Comparison of ENCODE assay signal across 8 cellular contexts in the genomic region with DNA sequence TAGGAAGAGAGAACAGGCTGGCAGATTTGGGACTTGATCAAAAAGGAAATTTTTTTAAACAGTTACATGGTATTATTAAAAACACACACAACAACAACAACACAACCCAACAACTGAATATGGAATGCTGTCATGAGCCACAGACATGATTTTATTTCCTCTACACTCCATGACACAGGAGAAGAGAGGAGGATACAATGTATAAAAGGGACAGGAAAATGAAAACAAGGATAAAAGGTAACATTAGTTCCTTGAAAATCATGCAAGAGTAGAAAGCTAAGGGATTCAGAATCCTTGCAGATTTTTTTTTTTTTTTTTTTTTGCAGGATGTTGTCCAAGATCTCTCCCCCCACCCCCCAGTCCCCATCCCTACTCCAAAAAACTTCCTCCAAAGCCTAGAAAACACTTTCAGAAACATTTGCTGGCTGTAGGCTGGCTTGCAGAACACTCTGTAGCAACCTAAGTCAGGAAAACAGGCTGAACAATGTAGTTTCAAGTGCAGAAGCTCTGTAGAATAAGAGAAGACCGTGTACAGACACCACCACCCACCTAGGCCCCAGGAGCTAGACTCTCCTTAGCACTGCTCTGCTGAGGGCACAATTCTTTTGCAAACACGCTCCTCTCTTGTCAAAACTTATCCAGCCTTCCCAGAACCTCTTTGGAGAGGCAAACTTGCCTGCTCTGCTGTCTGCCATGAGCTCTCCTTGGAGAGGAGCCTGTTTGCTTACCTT. TPM values are rescaled to one million over a fixed set of nuclear protein-coding genes. Genes with fewer than 3 reads are reported as not detected.
DNase-seq lines count a peak whose midpoint lies in the region; ATAC-seq and TF ChIP-seq lines count a peak whose summit lies in the region.

No MANE protein-coding gene starts in this region.

- intact Hi-C loops in CD8-positive, alpha-beta T cell (cut with DNase I, micrococcal nuclease) = loop anchor here (2.0 to 10.0 kb wide), 9 partner anchors 145 to 1919 kb away; a partner anchor contains a TSS

- peaks cover 9% of the 10 kb centered on the region for H3K36me3 Mint-ChIP-seq in CD8-positive, alpha-beta T cell
- H3K36me3 Mint-ChIP-seq in activated naive CD4-positive, alpha-beta T cell treated with anti-CD3 and anti-CD28 coated beads, Interleukin-2, amount 50 U/mL, for 24 hours = peaks cover 2% of the 10 kb centered on the region
- H3K36me3 Mint-ChIP-seq in immature natural killer cell = peaks cover 0 to 3% (median 0%) of the 10 kb centered on the region in 3 donors

- H3K27ac ChIP-seq in CD8-positive, alpha-beta T cell (ENCODE audit: low read depth, low read length) = peak overlapping the region; percentile 76
- peak overlapping the region; percentile 99 for H3K27ac ChIP-seq in stomach smooth muscle (ENCODE audit: low read length)

- no peaks in the 10 kb centered on the region for H3K27me3 Mint-ChIP-seq in CD8-positive, alpha-beta T cell (ENCODE audit: low read depth)
- no peaks in the 10 kb centered on the region for H3K27me3 Mint-ChIP-seq in activated naive CD4-positive, alpha-beta T cell treated with anti-CD3 and anti-CD28 coated beads, Interleukin-2, amount 50 U/mL, for 24 hours
- H3K27me3 Mint-ChIP-seq in immature natural killer cell (ENCODE audit: low read depth in 3 of 3) = peaks cover 3 to 8% (median 5%) of the 10 kb centered on the region in 3 donors

- H3K9me3 Mint-ChIP-seq in CD8-positive, alpha-beta T cell = no peaks in the 10 kb centered on the region
- H3K9me3 Mint-ChIP-seq in activated naive CD4-positive, alpha-beta T cell treated with anti-CD3 and anti-CD28 coated beads, Interleukin-2, amount 50 U/mL, for 24 hours = no peaks in the 10 kb centered on the region
- no peaks in the 10 kb centered on the region for H3K9me3 Mint-ChIP-seq in immature natural killer cell

- H3K4me3 Mint-ChIP-seq in CD8-positive, alpha-beta T cell = peak overlapping the region; percentile 82
- H3K4me3 Mint-ChIP-seq in activated naive CD4-positive, alpha-beta T cell treated with anti-CD3 and anti-CD28 coated beads, Interleukin-2, amount 50 U/mL, for 24 hours = peak overlapping the region; percentile 91
- H3K4me3 Mint-ChIP-seq in immature natural killer cell = peak overlapping the region in 4 of 5 donors; percentile 82 to 94 (median 90)

- no peaks in the 10 kb centered on the region for H3K27me3 ChIP-seq in CD8-positive, alpha-beta T cell (ENCODE audit: insufficient read depth, low read length)
- no peaks in the 10 kb centered on the region for H3K27me3 ChIP-seq in MG63
- no peaks in the 10 kb centered on the region for H3K27me3 ChIP-seq in stomach smooth muscle (ENCODE audit: control insufficient read depth in 1 of 2, insufficient read depth in 2 of 2, low read length in 2 of 2)

- DNase-seq in CD8-positive, alpha-beta T cell = peak in 2 of 7 experiments; percentile 31 to 57
- DNase-seq in MG63 = no peak
- no peak for DNase-seq in immature natural killer cell
- no peak for DNase-seq in SKM-1 (lab: John Stamatoyannopoulos, UW; ENCODE audit: unreplicated experiment)
- DNase-seq in NCI-H1048 (lab: John Stamatoyannopoulos, UW) = no peak

- H3K4me1 ChIP-seq in CD8-positive, alpha-beta T cell (ENCODE audit: insufficient read depth, low read length) = peaks cover 80% of the 10 kb centered on the region
- peaks cover 96% of the 10 kb centered on the region for H3K4me1 ChIP-seq in stomach smooth muscle (ENCODE audit: control insufficient read depth, insufficient read depth, low read length)

- no peaks in the 10 kb centered on the region for H3K36me3 ChIP-seq in CD8-positive, alpha-beta T cell (ENCODE audit: insufficient read depth, low read length)
- H3K36me3 ChIP-seq in MG63 (peaks cover 19% of the 10 kb centered on the region), stomach smooth muscle (ENCODE audit: control insufficient read depth in 2 of 2, insufficient read depth in 2 of 2, low read length in 2 of 2) (no peaks in the 10 kb centered on the region)

- no peak for ATAC-seq in CD8-positive, alpha-beta T cell
- ATAC-seq in HG03565 (IDR thresholded peaks at IDR 0.05; ENCODE audit: unreplicated experiment) = no peak

- TF ChIP-seq CTCF in CD8-positive, alpha-beta T cell (IDR thresholded peaks at IDR 0.05) = no peak

- POLR2A ChIA-PET in CD8-positive, alpha-beta T cell (lab: Charles Lee) = interaction anchor here (0.5 to 2.6 kb wide), 7 partner anchors 8 to 1437 kb away, joined by 3 to 9 read pairs (median 5); a partner anchor contains a TSS

- peak overlapping the region; percentile 55 for H3K4me3 ChIP-seq in CD8-positive, alpha-beta T cell (ENCODE audit: low read depth, low read length)
- peak overlapping the region; percentile 33 for H3K4me3 ChIP-seq in MG63
- H3K4me3 ChIP-seq in stomach smooth muscle (ENCODE audit: low read length in 2 of 2) = peak overlapping the region; percentile 42 to 44

- H3K9me3 ChIP-seq in CD8-positive, alpha-beta T cell (ENCODE audit: low read length) = no peaks in the 10 kb centered on the region
- H3K9me3 ChIP-seq in MG63 (no peaks in the 10 kb centered on the region), stomach smooth muscle (ENCODE audit: control insufficient read depth in 2 of 2, low read length in 2 of 2) (no peaks in the 10 kb centered on the region)

- H3K4me1 Mint-ChIP-seq in CD8-positive, alpha-beta T cell (ENCODE audit: low read depth) = peaks cover 37% of the 10 kb centered on the region
- peaks cover 36% of the 10 kb centered on the region for H3K4me1 Mint-ChIP-seq in activated naive CD4-positive, alpha-beta T cell treated with anti-CD3 and anti-CD28 coated beads, Interleukin-2, amount 50 U/mL, for 24 hours
- H3K4me1 Mint-ChIP-seq in immature natural killer cell = peaks cover 5 to 31% of the 10 kb centered on the region in 2 donors

- peak overlapping the region; percentile 96 for H3K27ac Mint-ChIP-seq in CD8-positive, alpha-beta T cell
- H3K27ac Mint-ChIP-seq in activated naive CD4-positive, alpha-beta T cell treated with anti-CD3 and anti-CD28 coated beads, Interleukin-2, amount 50 U/mL, for 24 hours = peak overlapping the region; percentile 92
- peak overlapping the region in 4 of 6 donors; percentile 97 to 100 (median 98) for H3K27ac Mint-ChIP-seq in immature natural killer cell

- peak overlapping the region; percentile 58 to 72 for H3K9ac ChIP-seq in stomach smooth muscle (ENCODE audit: low read length in 2 of 2)

- CTCF ChIA-PET in CD8-positive, alpha-beta T cell (lab: Charles Lee) = interaction anchor here (0.8 to 7.7 kb wide), 4 partner anchors 9 to 265 kb away, joined by 3 to 87 read pairs (median 20); no protein-coding TSS in a partner anchor

RNA-seq across cellular contexts. Expression of a gene that starts 0.8 kb away (rescaled TPM):
- 10 to 100 TPM; 23.2 to 27.0 TPM for total RNA-seq in CD8-positive, alpha-beta T cell
- total RNA-seq in MG63 (2014; rRNA removed; shearing (Covaris generic); ENCODE audit: low replicate concordance) = 10.2 and 14.1 TPM in 2 replicates
- 10 to 100 TPM in 1 of 3 donors, 1 to 10 TPM in 2; 3.4 to 16.9 (median 5.1) TPM for polyA plus RNA-seq in immature natural killer cell
